36 cellular contexts compared by ENCODE assay signal in genomic region chr6:168885741-168886140, GRCh38.
"Had no signal": no experiment of that assay in that cellular context is flagged by ENCODE, and none has a peak within 500 bp of the region (broad histone marks: within the 10 kb centered on the region; RNA-seq: fewer than 3 reads in every experiment).

No MANE protein-coding gene starts in this region.

- H3K9ac ChIP-seq: SK-N-SH had no signal

- H3K9me2 ChIP-seq: SK-N-SH had no signal

- H3K9me3 ChIP-seq: breast epithelium, MG63, SJSA1, SK-N-SH had no signal

- H3K4me2 ChIP-seq: SK-N-SH had no signal

- DNase-seq: activated CD4-positive, alpha-beta memory T cell treated with anti-CD3 and anti-CD28 coated beads, Interleukin-2, amount 10 ng/mL, durations not matched to agents 7 days and 5 days; activated CD4-positive, alpha-beta T cell treated with anti-CD3 and anti-CD28 coated beads for 1 hour; activated CD4-positive, alpha-beta T cell treated with anti-CD3 and anti-CD28 coated beads for 48 hours; activated CD4-positive, CD25-positive, alpha-beta regulatory T cell; activated CD8-positive, alpha-beta memory T cell treated with anti-CD3 and anti-CD28 coated beads for 24 hours; activated CD8-positive, alpha-beta memory T cell treated with anti-CD3 and anti-CD28 coated beads, Interleukin-2, amount 10 ng/mL, durations not matched to agents 7 days and 5 days; activated CD8-positive, alpha-beta memory T cell treated with anti-CD3 and anti-CD28 coated beads, Interleukin-2, amount 50 U/mL, for 48 hours; activated effector memory CD4-positive, alpha-beta T cell treated with anti-CD3 and anti-CD28 coated beads, Interleukin-2, amount 50 U/mL, for 16 hours; activated naive CD4-positive, alpha-beta T cell; activated naive CD4-positive, alpha-beta T cell treated with anti-CD3 and anti-CD28 coated beads, Interleukin-2, amount 50 U/mL, for 16 hours; activated naive CD8-positive, alpha-beta T cell treated with anti-CD3 and anti-CD28 coated beads for 36 hours; activated T-cell treated with anti-CD3 and anti-CD28 coated beads, Interleukin-2, amount 50 U/mL, for 48 hours; amniotic stem cell; aorta; Kasumi-1; KG1; MG63; NCI-H1048; NCI-H1105 treated with DMSO at 0.1 percent for 48 hours; NCI-H1436; NCI-H1694; NCI-H1930; NCI-H2081 treated with DMSO at 0.1 percent for 48 hours; NCI-H226; NCI-H446 treated with DMSO at 0.1 percent for 48 hours; NCI-H524; NCI-H69; RPMI8226; SHP77 treated with DMSO at 0.1 percent for 48 hours; SK-N-SH; T-cell; T-helper 17 cell; T-helper 9 cell; WERI-Rb-1 had no signal

- H3K4me3 ChIP-seq: breast epithelium, MG63, SJSA1 had no signal

- H3K36me3 Mint-ChIP-seq: activated CD8-positive, alpha-beta memory T cell treated with anti-CD3 and anti-CD28 coated beads, Interleukin-2, amount 10 ng/mL, durations not matched to agents 7 days and 5 days; activated naive CD8-positive, alpha-beta T cell treated with anti-CD3 and anti-CD28 coated beads for 36 hours; T-cell had no signal

- H3K27me3 Mint-ChIP-seq: activated CD8-positive, alpha-beta memory T cell treated with anti-CD3 and anti-CD28 coated beads, Interleukin-2, amount 10 ng/mL, durations not matched to agents 7 days and 5 days; activated naive CD8-positive, alpha-beta T cell treated with anti-CD3 and anti-CD28 coated beads for 36 hours; T-helper 17 cell had no signal

- H3K27ac ChIP-seq: breast epithelium, SJSA1, WERI-Rb-1 had no signal

- H3K9me3 Mint-ChIP-seq: activated CD4-positive, alpha-beta memory T cell treated with anti-CD3 and anti-CD28 coated beads, Interleukin-2, amount 10 ng/mL, durations not matched to agents 7 days and 5 days; activated naive CD8-positive, alpha-beta T cell treated with anti-CD3 and anti-CD28 coated beads for 36 hours; T-cell had no signal

- H3K4me1 ChIP-seq: breast epithelium, SJSA1 had no signal

- H3K27ac Mint-ChIP-seq: activated CD4-positive, alpha-beta memory T cell treated with anti-CD3 and anti-CD28 coated beads, Interleukin-2, amount 10 ng/mL, durations not matched to agents 7 days and 5 days; activated CD8-positive, alpha-beta memory T cell treated with anti-CD3 and anti-CD28 coated beads, Interleukin-2, amount 10 ng/mL, durations not matched to agents 7 days and 5 days; activated naive CD8-positive, alpha-beta T cell treated with anti-CD3 and anti-CD28 coated beads for 36 hours; T-helper 17 cell had no signal

- H3K27me3 ChIP-seq: breast epithelium, MG63, SJSA1 had no signal

- H3K36me3 ChIP-seq: breast epithelium, MG63, SJSA1, WERI-Rb-1 had no signal

- H3K4me3 Mint-ChIP-seq: activated CD4-positive, alpha-beta memory T cell treated with anti-CD3 and anti-CD28 coated beads, Interleukin-2, amount 10 ng/mL, durations not matched to agents 7 days and 5 days; activated CD8-positive, alpha-beta memory T cell treated with anti-CD3 and anti-CD28 coated beads, Interleukin-2, amount 10 ng/mL, durations not matched to agents 7 days and 5 days; activated naive CD8-positive, alpha-beta T cell treated with anti-CD3 and anti-CD28 coated beads for 36 hours; T-helper 17 cell had no signal
